In genomic region chr12:117809509-117809908, GRCh38 we compare ENCODE assay signal across 20 cellular contexts.
DNase-seq lines count a peak whose midpoint lies in the region; TF ChIP-seq lines count a peak whose summit lies in the region.
"Had no signal": no experiment of that assay in that cellular context is flagged by ENCODE, and none has a peak within 500 bp of the region (broad histone marks: within the 10 kb centered on the region; RNA-seq: fewer than 3 reads in every experiment).

No MANE protein-coding gene starts in this region.

- H3K36me3 ChIP-seq in thyroid gland (no peaks in the 10 kb centered on the region), WERI-Rb-1 (no peaks in the 10 kb centered on the region)
- H3K36me3 ChIP-seq: BLaER1 treated with 17β-estradiol and CSF1 and Interleukin-3, amounts not matched to agents 10 nM and 100 nM had no signal

- DNase-seq in DMS79 (lab: John Stamatoyannopoulos, UW): peak; percentile 17
- peak; percentile 16 for DNase-seq in G401 (ENCODE audit: low spot score)
- DNase-seq in myocyte (ENCODE audit: low read depth): peak; percentile 5
- DNase-seq in thyroid gland: peak; percentile 51 to 73
- no peak for DNase-seq in activated gamma-delta T cell treated with Interleukin-2 at 50 U/mL for 16 hours
- DNase-seq in WERI-Rb-1: no peak
- no peak for DNase-seq in NCI-H1694 treated with DMSO at 0.1 percent for 48 hours (lab: John Stamatoyannopoulos, UW)
- DNase-seq: AML-193; CD4-positive, alpha-beta T cell; CD8-positive, alpha-beta T cell; DMS 273 treated with DMSO at 0.1 percent for 48 hours; DMS153; DMS53; DND-41; EL; GF-D8 had no signal

- H3K27ac ChIP-seq in thyroid gland: no peak overlapping the region
- no peak overlapping the region for H3K27ac ChIP-seq in WERI-Rb-1
- H3K27ac ChIP-seq: 22Rv1; A549; BLaER1 treated with 17β-estradiol and CSF1 and Interleukin-3, amounts not matched to agents 10 nM and 100 nM; C4-2B had no signal

- H3K27me3 ChIP-seq in thyroid gland (no peaks in the 10 kb centered on the region), WERI-Rb-1 (ENCODE audit: insufficient read depth, low read depth, severe bottlenecking) (peaks cover 5% of the 10 kb centered on the region)
- H3K27me3 ChIP-seq: BLaER1 treated with 17β-estradiol and CSF1 and Interleukin-3, amounts not matched to agents 10 nM and 100 nM had no signal

- no peaks in the 10 kb centered on the region for H3K9me3 ChIP-seq in thyroid gland
- no peaks in the 10 kb centered on the region for H3K9me3 ChIP-seq in WERI-Rb-1 (ENCODE audit: severe bottlenecking)
- H3K9me3 ChIP-seq: A549; BLaER1 treated with 17β-estradiol and CSF1 and Interleukin-3, amounts not matched to agents 10 nM and 100 nM had no signal

- in situ Hi-C loops in G401 (cut with HindIII; ENCODE audit: low sequenced_read_pairs): no loop called here

- TF ChIP-seq CTCF in thyroid gland (IDR thresholded peaks at IDR 0.05) (no peak), WERI-Rb-1 (IDR thresholded peaks at IDR 0.05; ENCODE audit: low read depth, low read length) (no peak)

- H3K4me3 ChIP-seq in thyroid gland (replicated peaks in 1 of 3) (no peak overlapping the region), WERI-Rb-1 (ENCODE audit: low read depth, low read length) (no peak overlapping the region)
- H3K4me3 ChIP-seq: A549; BLaER1 treated with 17β-estradiol and CSF1 and Interleukin-3, amounts not matched to agents 10 nM and 100 nM had no signal

- WGBS in thyroid gland, 2 donors: 42 to 49% methylated on average over 3 of the region's 3 CpGs

- H3K4me1 ChIP-seq in thyroid gland: no peaks in the 10 kb centered on the region
- H3K4me1 ChIP-seq: A549; BLaER1 treated with 17β-estradiol and CSF1 and Interleukin-3, amounts not matched to agents 10 nM and 100 nM had no signal

- no peak for TF ChIP-seq POLR2A in thyroid gland (IDR thresholded peaks at IDR 0.05)

- intact Hi-C loops in thyroid gland (cut with DNase I): no loop called here

Comparison
In these comparisons a context has a peak if more than half of its experiments do, and no peak if none do; other contexts are left out.
1. DNase-seq: peak in DMS79 (single experiment), G401 (single experiment), myocyte (single experiment) and thyroid gland (2 of 2); none in activated gamma-delta T cell treated with Interleukin-2 at 50 U/mL for 16 hours (single experiment), WERI-Rb-1 (single experiment) and NCI-H1694 treated with DMSO at 0.1 percent for 48 hours (single experiment).